Comparison of ENCODE assay signal across 1 cellular context in genomic region chr10:21146446-21146789, GRCh38.
TF ChIP-seq lines count a peak whose summit lies in the region.

No MANE protein-coding gene starts in this region.

TF ChIP-seq in GM23338, 12 proteins besides CTCF, POLR2A, EP300 and RAD21:
- TF ChIP-seq, protein P1, sequence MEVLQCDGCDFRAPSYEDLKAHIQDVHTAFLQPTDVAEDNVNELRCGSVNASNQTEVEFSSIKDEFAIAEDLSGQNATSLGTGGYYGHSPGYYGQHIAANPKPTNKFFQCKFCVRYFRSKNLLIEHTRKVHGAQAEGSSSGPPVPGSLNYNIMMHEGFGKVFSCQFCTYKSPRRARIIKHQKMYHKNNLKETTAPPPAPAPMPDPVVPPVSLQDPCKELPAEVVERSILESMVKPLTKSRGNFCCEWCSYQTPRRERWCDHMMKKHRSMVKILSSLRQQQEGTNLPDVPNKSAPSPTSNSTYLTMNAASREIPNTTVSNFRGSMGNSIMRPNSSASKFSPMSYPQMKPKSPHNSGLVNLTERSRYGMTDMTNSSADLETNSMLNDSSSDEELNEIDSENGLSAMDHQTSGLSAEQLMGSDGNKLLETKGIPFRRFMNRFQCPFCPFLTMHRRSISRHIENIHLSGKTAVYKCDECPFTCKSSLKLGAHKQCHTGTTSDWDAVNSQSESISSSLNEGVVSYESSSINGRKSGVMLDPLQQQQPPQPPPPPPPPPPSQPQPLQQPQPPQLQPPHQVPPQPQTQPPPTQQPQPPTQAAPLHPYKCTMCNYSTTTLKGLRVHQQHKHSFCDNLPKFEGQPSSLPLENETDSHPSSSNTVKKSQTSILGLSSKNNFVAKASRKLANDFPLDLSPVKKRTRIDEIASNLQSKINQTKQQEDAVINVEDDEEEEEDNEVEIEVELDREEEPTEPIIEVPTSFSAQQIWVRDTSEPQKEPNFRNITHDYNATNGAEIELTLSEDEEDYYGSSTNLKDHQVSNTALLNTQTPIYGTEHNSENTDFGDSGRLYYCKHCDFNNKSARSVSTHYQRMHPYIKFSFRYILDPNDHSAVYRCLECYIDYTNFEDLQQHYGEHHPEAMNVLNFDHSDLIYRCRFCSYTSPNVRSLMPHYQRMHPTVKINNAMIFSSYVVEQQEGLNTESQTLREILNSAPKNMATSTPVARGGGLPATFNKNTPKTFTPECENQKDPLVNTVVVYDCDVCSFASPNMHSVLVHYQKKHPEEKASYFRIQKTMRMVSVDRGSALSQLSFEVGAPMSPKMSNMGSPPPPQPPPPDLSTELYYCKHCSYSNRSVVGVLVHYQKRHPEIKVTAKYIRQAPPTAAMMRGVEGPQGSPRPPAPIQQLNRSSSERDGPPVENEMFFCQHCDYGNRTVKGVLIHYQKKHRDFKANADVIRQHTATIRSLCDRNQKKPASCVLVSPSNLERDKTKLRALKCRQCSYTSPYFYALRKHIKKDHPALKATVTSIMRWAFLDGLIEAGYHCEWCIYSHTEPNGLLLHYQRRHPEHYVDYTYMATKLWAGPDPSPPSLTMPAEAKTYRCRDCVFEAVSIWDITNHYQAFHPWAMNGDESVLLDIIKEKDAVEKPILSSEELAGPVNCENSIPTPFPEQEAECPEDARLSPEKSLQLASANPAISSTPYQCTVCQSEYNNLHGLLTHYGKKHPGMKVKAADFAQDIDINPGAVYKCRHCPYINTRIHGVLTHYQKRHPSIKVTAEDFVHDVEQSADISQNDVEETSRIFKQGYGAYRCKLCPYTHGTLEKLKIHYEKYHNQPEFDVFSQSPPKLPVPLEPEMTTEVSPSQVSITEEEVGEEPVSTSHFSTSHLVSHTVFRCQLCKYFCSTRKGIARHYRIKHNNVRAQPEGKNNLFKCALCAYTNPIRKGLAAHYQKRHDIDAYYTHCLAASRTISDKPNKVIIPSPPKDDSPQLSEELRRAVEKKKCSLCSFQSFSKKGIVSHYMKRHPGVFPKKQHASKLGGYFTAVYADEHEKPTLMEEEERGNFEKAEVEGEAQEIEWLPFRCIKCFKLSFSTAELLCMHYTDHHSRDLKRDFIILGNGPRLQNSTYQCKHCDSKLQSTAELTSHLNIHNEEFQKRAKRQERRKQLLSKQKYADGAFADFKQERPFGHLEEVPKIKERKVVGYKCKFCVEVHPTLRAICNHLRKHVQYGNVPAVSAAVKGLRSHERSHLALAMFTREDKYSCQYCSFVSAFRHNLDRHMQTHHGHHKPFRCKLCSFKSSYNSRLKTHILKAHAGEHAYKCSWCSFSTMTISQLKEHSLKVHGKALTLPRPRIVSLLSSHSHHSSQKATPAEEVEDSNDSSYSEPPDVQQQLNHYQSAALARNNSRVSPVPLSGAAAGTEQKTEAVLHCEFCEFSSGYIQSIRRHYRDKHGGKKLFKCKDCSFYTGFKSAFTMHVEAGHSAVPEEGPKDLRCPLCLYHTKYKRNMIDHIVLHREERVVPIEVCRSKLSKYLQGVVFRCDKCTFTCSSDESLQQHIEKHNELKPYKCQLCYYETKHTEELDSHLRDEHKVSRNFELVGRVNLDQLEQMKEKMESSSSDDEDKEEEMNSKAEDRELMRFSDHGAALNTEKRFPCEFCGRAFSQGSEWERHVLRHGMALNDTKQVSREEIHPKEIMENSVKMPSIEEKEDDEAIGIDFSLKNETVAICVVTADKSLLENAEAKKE (CRISPR knock-in tag; IDR thresholded peaks at IDR 0.05), result no peak
- TF ChIP-seq JUNB (IDR thresholded peaks at IDR 0.05; ENCODE audit: unreplicated experiment), result no peak
- TF ChIP-seq STAT1 (IDR thresholded peaks at IDR 0.05; ENCODE audit: unreplicated experiment), result no peak
- no peak for TF ChIP-seq POLR2AphosphoS5 (IDR thresholded peaks at IDR 0.05; ENCODE audit: low read depth)
- no peak for TF ChIP-seq ZNF114 (CRISPR knock-in tag; IDR thresholded peaks at IDR 0.05)
- TF ChIP-seq EZH2 (IDR thresholded peaks at IDR 0.05; ENCODE audit: low read depth, unreplicated experiment), result no peak
- no peak for TF ChIP-seq ETS1 (IDR thresholded peaks at IDR 0.05)
- no peak for TF ChIP-seq NANOG (IDR thresholded peaks at IDR 0.05; ENCODE audit: borderline replicate concordance)
- TF ChIP-seq CREB1 (CRISPR knock-in tag; IDR thresholded peaks at IDR 0.05; ENCODE audit: low read depth), result no peak
- TF ChIP-seq EZH2phosphoT487 (IDR thresholded peaks at IDR 0.05; ENCODE audit: unreplicated experiment), result no peak
- TF ChIP-seq REST (IDR thresholded peaks at IDR 0.05; ENCODE audit: unreplicated experiment), result no peak
